Comparison of ENCODE assay signal across 21 cellular contexts in the genomic region with DNA sequence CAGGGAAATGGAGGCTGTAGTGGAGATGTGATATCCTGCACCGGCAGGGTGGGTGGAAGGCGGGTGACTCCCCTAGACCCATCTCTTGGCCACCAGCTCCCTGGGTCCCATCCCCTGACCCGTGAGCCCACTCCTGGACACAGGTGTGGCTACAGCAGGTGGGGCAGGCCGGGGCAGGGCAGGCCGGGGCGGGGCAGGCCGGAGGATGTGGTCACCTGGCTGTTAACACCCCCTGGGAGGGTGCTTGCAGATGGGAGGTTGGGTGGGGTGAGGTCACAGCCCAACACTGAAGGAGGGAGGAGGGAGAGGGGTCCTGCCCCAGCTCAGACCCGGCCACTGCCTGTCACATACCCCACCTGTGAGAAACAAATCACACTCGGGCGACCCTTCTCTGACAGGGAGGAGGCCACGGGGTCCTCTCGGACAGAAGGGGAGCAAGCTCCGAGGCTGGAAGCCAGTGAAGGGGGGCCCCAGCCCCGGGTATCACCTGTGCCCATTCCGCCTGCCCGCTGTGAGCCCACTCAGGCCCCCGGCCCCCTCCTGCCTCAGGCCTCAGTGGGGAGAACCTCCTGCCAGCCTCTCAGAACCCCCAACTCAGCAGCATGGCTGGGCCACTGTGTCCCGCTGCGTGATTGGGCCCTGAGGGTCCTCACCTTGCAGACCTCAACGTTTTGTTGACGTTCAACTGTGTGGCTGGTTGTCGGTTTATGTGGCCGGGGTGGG.
"Had no signal": no experiment of that assay in that cellular context is flagged by ENCODE, and none has a peak within 500 bp of the region (broad histone marks: within the 10 kb centered on the region; RNA-seq: fewer than 3 reads in every experiment).

No MANE protein-coding gene starts in this region.

- H3K36me3 Mint-ChIP-seq: activated naive CD4-positive, alpha-beta T cell treated with anti-CD3 and anti-CD28 coated beads, Interleukin-2, amount 10 ng/mL, durations not matched to agents 7 days and 5 days; activated naive CD8-positive, alpha-beta T cell treated with anti-CD3 and anti-CD28 coated beads for 36 hours had no signal

- H3K4me3 Mint-ChIP-seq: activated CD8-positive, alpha-beta T cell treated with anti-CD3 and anti-CD28 coated beads for 36 hours; activated naive CD4-positive, alpha-beta T cell treated with anti-CD3 and anti-CD28 coated beads, Interleukin-2, amount 10 ng/mL, durations not matched to agents 7 days and 5 days; activated naive CD8-positive, alpha-beta T cell treated with anti-CD3 and anti-CD28 coated beads for 36 hours; activated T-cell treated with anti-CD3 and anti-CD28 coated beads, Interleukin-2, amount 50 U/mL, for 72 hours; central memory CD8-positive, alpha-beta T cell; T-helper 1 cell treated with Interleukin-12 subunit alpha and Interleukin-12 subunit beta and Interleukin-4 antibody, amounts not matched to agents 30 μg/mL and 1 μg/mL, for 36 hours had no signal

- H3K4me1 ChIP-seq: body of pancreas, SJCRH30 had no signal

- H3K27ac Mint-ChIP-seq: activated CD8-positive, alpha-beta T cell treated with anti-CD3 and anti-CD28 coated beads for 36 hours; activated naive CD4-positive, alpha-beta T cell treated with anti-CD3 and anti-CD28 coated beads, Interleukin-2, amount 10 ng/mL, durations not matched to agents 7 days and 5 days; activated naive CD8-positive, alpha-beta T cell treated with anti-CD3 and anti-CD28 coated beads for 36 hours; activated T-cell treated with anti-CD3 and anti-CD28 coated beads, Interleukin-2, amount 50 U/mL, for 72 hours; activated T-helper 2 cell treated with anti-CD3 and anti-CD28 coated beads, Interferon-gamma antibody, Interleukin-2, Interleukin-4, amounts not matched to agents 10 μg/mL and 5 μg/mL and 100 μg/mL, durations not matched to agents 14 hours and 24 hours and 36 hours; T-helper 1 cell treated with Interleukin-12 subunit alpha and Interleukin-12 subunit beta and Interleukin-4 antibody, amounts not matched to agents 30 μg/mL and 1 μg/mL, for 36 hours had no signal

- H3K27me3 ChIP-seq: body of pancreas had no signal

- H3K27ac ChIP-seq: body of pancreas, SJCRH30 had no signal

- FAIRE-seq: bronchial epithelial cell had no signal

- H3K9me3 Mint-ChIP-seq: activated CD8-positive, alpha-beta T cell treated with anti-CD3 and anti-CD28 coated beads for 36 hours; activated naive CD4-positive, alpha-beta T cell treated with anti-CD3 and anti-CD28 coated beads, Interleukin-2, amount 10 ng/mL, durations not matched to agents 7 days and 5 days; activated naive CD8-positive, alpha-beta T cell treated with anti-CD3 and anti-CD28 coated beads for 36 hours; activated T-cell treated with anti-CD3 and anti-CD28 coated beads, Interleukin-2, amount 50 U/mL, for 72 hours; activated T-helper 2 cell treated with anti-CD3 and anti-CD28 coated beads, Interferon-gamma antibody, Interleukin-2, Interleukin-4, amounts not matched to agents 10 μg/mL and 5 μg/mL and 100 μg/mL, durations not matched to agents 14 hours and 24 hours and 36 hours; central memory CD8-positive, alpha-beta T cell; T-helper 1 cell treated with Interleukin-12 subunit alpha and Interleukin-12 subunit beta and Interleukin-4 antibody, amounts not matched to agents 30 μg/mL and 1 μg/mL, for 36 hours had no signal

- H3K36me3 ChIP-seq: SJCRH30 had no signal

- H3K4me1 Mint-ChIP-seq: activated naive CD4-positive, alpha-beta T cell treated with anti-CD3 and anti-CD28 coated beads, Interleukin-2, amount 10 ng/mL, durations not matched to agents 7 days and 5 days; activated naive CD8-positive, alpha-beta T cell treated with anti-CD3 and anti-CD28 coated beads for 36 hours; central memory CD8-positive, alpha-beta T cell had no signal

- DNase-seq: activated CD4-positive, alpha-beta T cell treated with anti-CD3 and anti-CD28 coated beads for 4 hours; activated CD8-positive, alpha-beta memory T cell treated with anti-CD3 and anti-CD28 coated beads, Interleukin-2, amount 50 U/mL, for 4 hours; activated CD8-positive, alpha-beta T cell treated with anti-CD3 and anti-CD28 coated beads for 36 hours; activated gamma-delta T cell treated with Interleukin-2 at 50 U/mL for 16 hours; activated naive CD4-positive, alpha-beta T cell treated with anti-CD3 and anti-CD28 coated beads, Interleukin-2, amount 10 ng/mL, durations not matched to agents 7 days and 5 days; activated naive CD8-positive, alpha-beta T cell treated with anti-CD3 and anti-CD28 coated beads for 36 hours; activated T-cell treated with anti-CD3 and anti-CD28 coated beads, Interleukin-2, amount 50 U/mL, for 72 hours; anterior cingulate cortex; body of pancreas; KG1; NCI-H1048; NCI-H1930; NCI-H2171; NCI-H226; NCI-H526; SJCRH30 had no signal

- H3K9me3 ChIP-seq: body of pancreas, SJCRH30 had no signal

- H3K4me3 ChIP-seq: body of pancreas, SJCRH30 had no signal

- ATAC-seq: activated CD4-positive, CD25-positive, alpha-beta regulatory T cell treated with anti-CD3 and anti-CD28 coated beads, Interleukin-2, amount 50 U/mL, for 24 hours; activated CD8-positive, alpha-beta T cell treated with anti-CD3 and anti-CD28 coated beads for 36 hours; activated T-cell treated with anti-CD3 and anti-CD28 coated beads, Interleukin-2, amount 50 U/mL, for 72 hours; body of pancreas had no signal
